ENCODE assay signal across 1 cellular context in genomic region chr7:100152404-100152803, GRCh38.
A peak's percentile ranks its signal among the peaks of the same experiment; 100 is the strongest.
TF ChIP-seq lines count a peak whose summit lies in the region.

No MANE protein-coding gene starts in this region.

TF ChIP-seq in K562, 482 proteins besides CTCF, POLR2A, EP300 and RAD21 (continued from another document):
- TF ChIP-seq ZHX1 (conservative IDR thresholded peaks at IDR 0.05; ENCODE audit: low read length) (no peak), ASH1L (IDR thresholded peaks at IDR 0.05; ENCODE audit: borderline replicate concordance, low read depth, partially characterized antibody) (peak; percentile 27), ILF3 (IDR thresholded peaks at IDR 0.05; ENCODE audit: borderline replicate concordance) (no peak), ZNF696 (CRISPR knock-in tag; conservative IDR thresholded peaks at IDR 0.05) (no peak), NKRF (IDR thresholded peaks at IDR 0.05; ENCODE audit: borderline replicate concordance) (0 out of 2 replicates have a peak, but pooled peaks have one; percentile 5), MED1 (CRISPR knock-in tag; IDR thresholded peaks at IDR 0.05; ENCODE audit: borderline replicate concordance) (no peak), SRF (CRISPR knock-in tag; IDR thresholded peaks at IDR 0.05) (peak in 1 of 2 experiments; percentile 83; a peak in 1 of 4 replicates), ATF6 (CRISPR knock-in tag; IDR thresholded peaks at IDR 0.05) (no peak), NCOA1 (IDR thresholded peaks at IDR 0.05; ENCODE audit: low read depth) (no peak; the same call in 1 of the 2 replicates), NR1H2 (CRISPR knock-in tag; IDR thresholded peaks at IDR 0.05) (no peak), MXD1 (CRISPR knock-in tag; IDR thresholded peaks at IDR 0.05; ENCODE audit: borderline replicate concordance, poor library complexity, severe bottlenecking) (no peak), FOXK2 (conservative IDR thresholded peaks at IDR 0.05 in 1 of 2, IDR thresholded peaks at IDR 0.05 in 1 of 2; ENCODE audit: low read depth in 2 of 2) (peak in 1 of 2 experiments; percentile 19; a peak in 1 of 4 replicates), XRCC4 (IDR thresholded peaks at IDR 0.05; ENCODE audit: extremely low read depth, insufficient read depth, insufficient read length) (no peak), HNRNPK (IDR thresholded peaks at IDR 0.05; ENCODE audit: low read depth, low read length, poor library complexity, severe bottlenecking) (no peak)
